In genomic region chr7:83646027-83646426, GRCh38 we compare ENCODE assay signal across 33 cellular contexts. TPM values are rescaled to one million over a fixed set of nuclear protein-coding genes. Genes with fewer than 3 reads are reported as not detected.
"Had no signal": no experiment of that assay in that cellular context is flagged by ENCODE, and none has a peak within 500 bp of the region (broad histone marks: within the 10 kb centered on the region; RNA-seq: fewer than 3 reads in every experiment).

No MANE protein-coding gene starts in this region.

- H3K27me3 Mint-ChIP-seq: central memory CD8-positive, alpha-beta T cell had no signal

- DNase-seq: activated CD4-positive, alpha-beta T cell treated with anti-CD3 and anti-CD28 coated beads, Interleukin-2, amount 10 ng/mL, durations not matched to agents 24 days and 14 days; activated CD4-positive, alpha-beta T cell treated with anti-CD3 and anti-CD28 coated beads, Interleukin-2, amount 50 U/mL, for 4 hours; activated CD8-positive, alpha-beta T cell treated with anti-CD3 and anti-CD28 coated beads for 36 hours; activated gamma-delta T cell; activated naive CD4-positive, alpha-beta T cell treated with Interleukin-2 at 50 U/mL for 16 hours; activated naive CD8-positive, alpha-beta T cell treated with anti-CD3 and anti-CD28 coated beads, Interleukin-2, amount 10 ng/mL, durations not matched to agents 7 days and 5 days; activated T-cell treated with anti-CD3 and anti-CD28 coated beads, Interleukin-2, amount 50 U/mL, for 1 hour; amygdala; MM.1S; MV-4-11; NCI-H1092; NCI-H1436 treated with DMSO at 0.1 percent for 48 hours; NCI-H1694 treated with DMSO at 0.1 percent for 48 hours; NCI-H2029 treated with DMSO at 0.1 percent for 48 hours; NCI-H2107; NCI-H2171; NCI-H510A; NCI-H526; NCI-H748 treated with DMSO at 0.1 percent for 48 hours; NK-92 treated with Interleukin-12 subunit alpha and Interleukin-12 subunit beta, amount 100 ng/mL, for 24 hours; PC-3; Peyer's patch; RPMI8226; SW 1271; T1000 had no signal

- ATAC-seq: activated CD8-positive, alpha-beta T cell treated with anti-CD3 and anti-CD28 coated beads for 36 hours; PC-3 had no signal

- H3K4me1 ChIP-seq: ascending aorta, Peyer's patch had no signal

- H3K36me3 Mint-ChIP-seq: activated naive CD4-positive, alpha-beta T cell treated with anti-CD3 and anti-CD28 coated beads, Interleukin-2, amount 50 U/mL, for 24 hours; activated naive CD8-positive, alpha-beta T cell treated with anti-CD3 and anti-CD28 coated beads, Interleukin-2, amount 10 ng/mL, durations not matched to agents 7 days and 5 days had no signal

- H3K27me3 ChIP-seq: ascending aorta, cardiac muscle cell, Peyer's patch had no signal

- H3K36me3 ChIP-seq: ascending aorta, cardiac muscle cell, Peyer's patch had no signal

- H3K27ac Mint-ChIP-seq: activated CD4-positive, alpha-beta T cell treated with anti-CD3 and anti-CD28 coated beads, Interleukin-2, amount 10 ng/mL, durations not matched to agents 24 days and 14 days; activated CD8-positive, alpha-beta T cell treated with anti-CD3 and anti-CD28 coated beads for 36 hours; activated naive CD4-positive, alpha-beta T cell treated with anti-CD3 and anti-CD28 coated beads, Interleukin-2, amount 50 U/mL, for 24 hours; activated naive CD8-positive, alpha-beta T cell treated with anti-CD3 and anti-CD28 coated beads, Interleukin-2, amount 10 ng/mL, durations not matched to agents 7 days and 5 days; activated T-helper 2 cell treated with anti-CD3 and anti-CD28 coated beads, Interferon-gamma antibody, Interleukin-2, Interleukin-4, amounts not matched to agents 10 μg/mL and 5 μg/mL and 100 μg/mL, durations not matched to agents 14 hours and 24 hours and 36 hours had no signal

- H3K4me3 ChIP-seq: ascending aorta, cardiac muscle cell, Peyer's patch had no signal

- H3K4me1 Mint-ChIP-seq: activated CD4-positive, alpha-beta T cell treated with anti-CD3 and anti-CD28 coated beads, Interleukin-2, amount 10 ng/mL, durations not matched to agents 24 days and 14 days; activated naive CD4-positive, alpha-beta T cell treated with anti-CD3 and anti-CD28 coated beads, Interleukin-2, amount 50 U/mL, for 24 hours; activated naive CD8-positive, alpha-beta T cell treated with anti-CD3 and anti-CD28 coated beads, Interleukin-2, amount 10 ng/mL, durations not matched to agents 7 days and 5 days; central memory CD8-positive, alpha-beta T cell had no signal

- H3K4me3 Mint-ChIP-seq: activated CD4-positive, alpha-beta T cell treated with anti-CD3 and anti-CD28 coated beads, Interleukin-2, amount 10 ng/mL, durations not matched to agents 24 days and 14 days; activated CD8-positive, alpha-beta T cell treated with anti-CD3 and anti-CD28 coated beads for 36 hours; activated naive CD4-positive, alpha-beta T cell treated with anti-CD3 and anti-CD28 coated beads, Interleukin-2, amount 50 U/mL, for 24 hours; activated naive CD8-positive, alpha-beta T cell treated with anti-CD3 and anti-CD28 coated beads, Interleukin-2, amount 10 ng/mL, durations not matched to agents 7 days and 5 days; central memory CD8-positive, alpha-beta T cell had no signal

- H3K27ac ChIP-seq: ascending aorta, cardiac muscle cell, Peyer's patch had no signal

- H3K9me3 Mint-ChIP-seq: activated CD4-positive, alpha-beta T cell treated with anti-CD3 and anti-CD28 coated beads, Interleukin-2, amount 10 ng/mL, durations not matched to agents 24 days and 14 days; activated naive CD4-positive, alpha-beta T cell treated with anti-CD3 and anti-CD28 coated beads, Interleukin-2, amount 50 U/mL, for 24 hours; activated naive CD8-positive, alpha-beta T cell treated with anti-CD3 and anti-CD28 coated beads, Interleukin-2, amount 10 ng/mL, durations not matched to agents 7 days and 5 days; activated T-helper 2 cell treated with anti-CD3 and anti-CD28 coated beads, Interferon-gamma antibody, Interleukin-2, Interleukin-4, amounts not matched to agents 10 μg/mL and 5 μg/mL and 100 μg/mL, durations not matched to agents 14 hours and 24 hours and 36 hours had no signal

- H3K9me3 ChIP-seq: ascending aorta, Peyer's patch had no signal

RNA-seq across cellular contexts. Expression of gene SEMA3E, which starts 2.9 kb away (rescaled TPM):
- total RNA-seq: activated CD4-positive, alpha-beta T cell treated with anti-CD3 and anti-CD28 coated beads, Interleukin-2, amount 10 ng/mL, durations not matched to agents 24 days and 14 days; activated CD8-positive, alpha-beta memory T cell treated with anti-CD3 and anti-CD28 coated beads for 36 hours; activated CD8-positive, alpha-beta T cell treated with anti-CD3 and anti-CD28 coated beads for 36 hours; activated naive CD8-positive, alpha-beta T cell treated with anti-CD3 and anti-CD28 coated beads, Interleukin-2, amount 10 ng/mL, durations not matched to agents 7 days and 5 days; activated T-helper 2 cell treated with anti-CD3 and anti-CD28 coated beads, Interferon-gamma antibody, Interleukin-2, Interleukin-4, amounts not matched to agents 10 μg/mL and 5 μg/mL and 100 μg/mL, durations not matched to agents 14 hours and 24 hours and 36 hours; T-helper 1 cell treated with Interleukin-12 subunit alpha and Interleukin-12 subunit beta and Interleukin-4 antibody, amounts not matched to agents 30 ng/mL and 1 ng/mL, for 36 hours; T-helper 2 cell treated with Interferon-gamma antibody and Interleukin-4, amounts not matched to agents 100 ng/mL and 5 ng/mL, for 36 hours had no signal
